Comparison of ENCODE assay signal across 9 cellular contexts in genomic region chr1:19074361-19074901, GRCh38.
DNase-seq lines count a peak whose midpoint lies in the region; FAIRE-seq and TF ChIP-seq lines count a peak whose summit lies in the region.
"Had no signal": no experiment of that assay in that cellular context is flagged by ENCODE, and none has a peak within 500 bp of the region (broad histone marks: within the 10 kb centered on the region; RNA-seq: fewer than 3 reads in every experiment).

No MANE protein-coding gene starts in this region.

- no peaks in the 10 kb centered on the region for H3K27me3 ChIP-seq in CD8-positive, alpha-beta memory T cell (ENCODE audit: insufficient read depth, low read length, poor library complexity, severe bottlenecking)
- H3K27me3 ChIP-seq in bronchial epithelial cell (ENCODE audit: control insufficient read depth, insufficient read depth, low read length) = no peaks in the 10 kb centered on the region
- no peaks in the 10 kb centered on the region for H3K27me3 ChIP-seq in tibial artery

- intact Hi-C loops in activated CD4-positive, alpha-beta memory T cell treated with anti-CD3 and anti-CD28 coated beads for 36 hours (cut with micrococcal nuclease) = loop anchor here (1.0 to 5.0 kb wide), 4 partner anchors 64 to 190 kb away; no protein-coding TSS in a partner anchor
- intact Hi-C loops in tibial artery (cut with DNase I; ENCODE audit: low total_unique reads) = no loop called here

- H3K27me3 Mint-ChIP-seq in CD8-positive, alpha-beta memory T cell = no peaks in the 10 kb centered on the region
- no peaks in the 10 kb centered on the region for H3K27me3 Mint-ChIP-seq in activated CD4-positive, alpha-beta memory T cell treated with anti-CD3 and anti-CD28 coated beads for 36 hours
- H3K27me3 Mint-ChIP-seq: B cell had no signal

- no peaks in the 10 kb centered on the region for H3K9me3 ChIP-seq in CD8-positive, alpha-beta memory T cell (ENCODE audit: low read length)
- H3K9me3 ChIP-seq in tibial artery = no peaks in the 10 kb centered on the region

- H3K9me3 Mint-ChIP-seq in CD8-positive, alpha-beta memory T cell = no peaks in the 10 kb centered on the region
- no peaks in the 10 kb centered on the region for H3K9me3 Mint-ChIP-seq in activated CD4-positive, alpha-beta memory T cell treated with anti-CD3 and anti-CD28 coated beads for 36 hours

- no peak overlapping the region for H3K27ac ChIP-seq in CD8-positive, alpha-beta memory T cell (ENCODE audit: low read depth, low read length)
- peak overlapping the region in 1 of 2 donors; percentile 30 for H3K27ac ChIP-seq in tibial artery

- peak overlapping the region in 6 of 7 donors; percentile 30 to 80 (median 66) for H3K4me3 Mint-ChIP-seq in CD8-positive, alpha-beta memory T cell
- no peak overlapping the region for H3K4me3 Mint-ChIP-seq in activated CD4-positive, alpha-beta memory T cell treated with anti-CD3 and anti-CD28 coated beads for 36 hours
- H3K4me3 Mint-ChIP-seq: B cell had no signal

- H3K4me1 ChIP-seq in CD8-positive, alpha-beta memory T cell (ENCODE audit: insufficient read depth, low read length) = peaks cover 47% of the 10 kb centered on the region
- H3K4me1 ChIP-seq in tibial artery = peaks cover 0 to 41% (median 16%) of the 10 kb centered on the region in 4 donors

- H3K4me1 Mint-ChIP-seq in CD8-positive, alpha-beta memory T cell = peaks cover 42 to 62% (median 49%) of the 10 kb centered on the region in 3 donors
- H3K4me1 Mint-ChIP-seq in activated CD4-positive, alpha-beta memory T cell treated with anti-CD3 and anti-CD28 coated beads for 36 hours (ENCODE audit: low read depth) = peaks cover 55% of the 10 kb centered on the region
- H3K4me1 Mint-ChIP-seq: B cell had no signal

- CTCF ChIA-PET in CD8-positive, alpha-beta memory T cell (lab: Charles Lee) = interaction anchor here (0.6 to 3.9 kb wide), 11 partner anchors 11 to 208 kb away, joined by 3 to 21 read pairs (median 4); partner anchors contain the start of gene IFFO2
- CTCF ChIA-PET in activated CD4-positive, alpha-beta memory T cell treated with anti-CD3 and anti-CD28 coated beads for 36 hours (lab: Charles Lee) = interaction anchor here (0.6 to 11.0 kb wide), 10 partner anchors 63 to 224 kb away, joined by 3 to 144 read pairs (median 6); partner anchors contain the start of gene ALDH4A1

- TF ChIP-seq CTCF in bronchial epithelial cell (IDR thresholded peaks at IDR 0.05; ENCODE audit: insufficient read depth, low read length, severe bottlenecking) (no peak), D721Med (IDR thresholded peaks at IDR 0.05; ENCODE audit: insufficient read depth, missing control alignments) (no peak), tibial artery (IDR thresholded peaks at IDR 0.05) (no peak)

- peaks cover 26% of the 10 kb centered on the region for H3K36me3 ChIP-seq in CD8-positive, alpha-beta memory T cell (ENCODE audit: insufficient read depth, low read length)
- H3K36me3 ChIP-seq in bronchial epithelial cell (ENCODE audit: control insufficient read depth, insufficient read depth, low read length) (peaks cover 11% of the 10 kb centered on the region), tibial artery (peaks cover 57 to 74% (median 63%) of the 10 kb centered on the region in 3 donors)

- FAIRE-seq in bronchial epithelial cell (lab: Jason Lieb, UNC) (no peak), D721Med (lab: Jason Lieb, UNC) (no peak)

- DNase-seq in CD8-positive, alpha-beta memory T cell = peak; percentile 18 to 89 (median 79)
- DNase-seq in activated CD4-positive, alpha-beta memory T cell treated with anti-CD3 and anti-CD28 coated beads for 36 hours = peak; percentile 75
- peak; percentile 62 for DNase-seq in bronchial epithelial cell (ENCODE audit: low read depth)
- peak; percentile 41 to 43 for DNase-seq in stimulated activated CD4-positive, alpha-beta T cell treated with anti-CD3 and anti-CD28 coated beads, Interleukin-2, amount 100 ng/mL, for 24 hours
- no peak for DNase-seq in NCI-H345 treated with DMSO at 0.1 percent for 48 hours (lab: John Stamatoyannopoulos, UW; ENCODE audit: unreplicated experiment)
- no peak for DNase-seq in putamen (ENCODE audit: low spot score)
- DNase-seq in D721Med (ENCODE audit: insufficient read length, low spot score) = no peak
- no peak for DNase-seq in tibial artery

- H3K4me3 ChIP-seq in CD8-positive, alpha-beta memory T cell (ENCODE audit: low read length) = peak overlapping the region; percentile 22
- H3K4me3 ChIP-seq in bronchial epithelial cell (ENCODE audit: low read depth, low read length) = no peak overlapping the region
- H3K4me3 ChIP-seq in tibial artery = no peak overlapping the region

- H3K27ac Mint-ChIP-seq in CD8-positive, alpha-beta memory T cell = peak overlapping the region; percentile 7 to 85 (median 58)
- H3K27ac Mint-ChIP-seq in activated CD4-positive, alpha-beta memory T cell treated with anti-CD3 and anti-CD28 coated beads for 36 hours = peak overlapping the region; percentile 81
- H3K27ac Mint-ChIP-seq: B cell had no signal

- peaks cover 0 to 59% (median 17%) of the 10 kb centered on the region in 3 donors for H3K36me3 Mint-ChIP-seq in CD8-positive, alpha-beta memory T cell
- peaks cover 48% of the 10 kb centered on the region for H3K36me3 Mint-ChIP-seq in activated CD4-positive, alpha-beta memory T cell treated with anti-CD3 and anti-CD28 coated beads for 36 hours

- POLR2A ChIA-PET in CD8-positive, alpha-beta memory T cell (lab: Charles Lee) = interaction anchor here (0.5 to 2.0 kb wide), 6 partner anchors 63 to 223 kb away, joined by 3 to 9 read pairs (median 5); partner anchors contain the start of gene ALDH4A1
- POLR2A ChIA-PET in activated CD4-positive, alpha-beta memory T cell treated with anti-CD3 and anti-CD28 coated beads for 36 hours (lab: Charles Lee) = interaction anchor here (1.0 to 1.3 kb wide), 4 partner anchors 13 to 172 kb away, joined by 3 to 4 read pairs (median 3); partner anchors contain the start of gene ALDH4A1

Comparison
In these comparisons a context has a peak if more than half of its experiments do, and no peak if none do; other contexts are left out.
1. DNase-seq: peak in CD8-positive, alpha-beta memory T cell (5 of 5), activated CD4-positive, alpha-beta memory T cell treated with anti-CD3 and anti-CD28 coated beads for 36 hours (single experiment), bronchial epithelial cell (single experiment) and stimulated activated CD4-positive, alpha-beta T cell treated with anti-CD3 and anti-CD28 coated beads, Interleukin-2, amount 100 ng/mL, for 24 hours (2 of 2); none in NCI-H345 treated with DMSO at 0.1 percent for 48 hours (single experiment), putamen (single experiment), D721Med (single experiment) and tibial artery (0 of 2).